ENCODE assay signal across 2 cellular contexts in genomic region chr12:132471011-132471857, GRCh38.
TF ChIP-seq lines count a peak whose summit lies in the region.

No MANE protein-coding gene starts in this region.

TF ChIP-seq in HEK293, 187 proteins besides CTCF, POLR2A, EP300 and RAD21:
- TF ChIP-seq ZBTB26 (tag by site-specific recombination; optimal IDR thresholded peaks at IDR 0.05) (no peak), ZNF830 (tag by site-specific recombination; IDR thresholded peaks at IDR 0.05; ENCODE audit: low read depth) (no peak), ZBTB17 (tag by site-specific recombination; IDR thresholded peaks at IDR 0.05) (no peak), ZNF266 (tag by site-specific recombination; IDR thresholded peaks at IDR 0.05; ENCODE audit: low read depth) (no peak), KLF17 (tag by site-specific recombination; IDR thresholded peaks at IDR 0.05) (peak; percentile 82), ZNF239 (tag by site-specific recombination; IDR thresholded peaks at IDR 0.05) (no peak), GLIS1 (tag by site-specific recombination; IDR thresholded peaks at IDR 0.05) (no peak), ZNF791 (tag by site-specific recombination; IDR thresholded peaks at IDR 0.05) (no peak), BCL11A (tag by site-specific recombination; IDR thresholded peaks at IDR 0.05; ENCODE audit: low read depth) (no peak), ZNF76 (tag by site-specific recombination; IDR thresholded peaks at IDR 0.05; ENCODE audit: borderline replicate concordance, low read depth) (no peak), ZSCAN4 (tag by site-specific recombination; IDR thresholded peaks at IDR 0.05) (peak; percentile 77; the same call in 1 of the 2 replicates), ZNF10 (tag by site-specific recombination; IDR thresholded peaks at IDR 0.05) (no peak), ZNF133 (tag by site-specific recombination; IDR thresholded peaks at IDR 0.05) (no peak), ZSCAN23 (tag by site-specific recombination; IDR thresholded peaks at IDR 0.05) (no peak), RBAK (tag by site-specific recombination; IDR thresholded peaks at IDR 0.05) (no peak), ZNF2 (tag by site-specific recombination; IDR thresholded peaks at IDR 0.05) (no peak), ZNF596 (tag by site-specific recombination; IDR thresholded peaks at IDR 0.05) (no peak), BCL11B (tag by site-specific recombination; IDR thresholded peaks at IDR 0.05; ENCODE audit: low read depth) (no peak), SETDB1 (IDR thresholded peaks at IDR 0.05; ENCODE audit: insufficient read length, low read length) (peak; percentile 79), ZBTB8A (tag by site-specific recombination; IDR thresholded peaks at IDR 0.05) (no peak), ZNF16 (tag by site-specific recombination; IDR thresholded peaks at IDR 0.05; ENCODE audit: low read depth) (no peak), ZNF214 (tag by site-specific recombination; IDR thresholded peaks at IDR 0.05; ENCODE audit: borderline replicate concordance) (no peak), ZNF184 (tag by site-specific recombination; IDR thresholded peaks at IDR 0.05) (no peak), ZNF623 (tag by site-specific recombination; IDR thresholded peaks at IDR 0.05) (no peak), KLF1 (tag by site-specific recombination; IDR thresholded peaks at IDR 0.05) (peak; percentile 75), ZBTB44 (tag by site-specific recombination; IDR thresholded peaks at IDR 0.05) (no peak), OSR2 (tag by site-specific recombination; IDR thresholded peaks at IDR 0.05) (0 out of 2 replicates have a peak, but pooled peaks have one; percentile 42), SCRT2 (tag by site-specific recombination; IDR thresholded peaks at IDR 0.05) (no peak), ZNF114 (tag by site-specific recombination; IDR thresholded peaks at IDR 0.05) (no peak), ZNF701 (tag by site-specific recombination; IDR thresholded peaks at IDR 0.05) (no peak), KLF10 (tag by site-specific recombination; IDR thresholded peaks at IDR 0.05) (no peak)

TF ChIP-seq in HepG2, 621 proteins besides CTCF, POLR2A, EP300 and RAD21 (continued from another document and continues in another):
- TF ChIP-seq ZBTB33 (CRISPR knock-in tag; IDR thresholded peaks at IDR 0.05) (no peak; the same call in none of the 2 replicates), RERE (CRISPR knock-in tag; IDR thresholded peaks at IDR 0.05; ENCODE audit: low read depth) (peak; percentile 88), CREB3 (CRISPR knock-in tag; IDR thresholded peaks at IDR 0.05) (no peak), RBAK (CRISPR knock-in tag; IDR thresholded peaks at IDR 0.05) (0 out of 2 replicates have a peak, but pooled peaks have one; percentile 51), JARID2 (CRISPR knock-in tag; IDR thresholded peaks at IDR 0.05; ENCODE audit: insufficient replicate concordance) (no peak), ZNF335 (CRISPR knock-in tag; IDR thresholded peaks at IDR 0.05) (peak; percentile 73; the same call in 1 of the 2 replicates), ZNF382 (CRISPR knock-in tag; IDR thresholded peaks at IDR 0.05; ENCODE audit: borderline replicate concordance) (no peak), ZFP62 (CRISPR knock-in tag; IDR thresholded peaks at IDR 0.05) (no peak), ZNF124 (CRISPR knock-in tag; IDR thresholded peaks at IDR 0.05) (peak; percentile 59; the same call in 1 of the 2 replicates), ZSCAN12 (CRISPR knock-in tag; IDR thresholded peaks at IDR 0.05) (no peak), ZNF644 (CRISPR knock-in tag; IDR thresholded peaks at IDR 0.05; ENCODE audit: low read depth) (0 out of 2 replicates have a peak, but pooled peaks have one; percentile 30), U2AF2 (IDR thresholded peaks at IDR 0.05; ENCODE audit: low read depth, low read length) (no peak), HDAC2 (CRISPR knock-in tag; IDR thresholded peaks at IDR 0.05) (peak; percentile 95), HINFP (CRISPR knock-in tag; IDR thresholded peaks at IDR 0.05; ENCODE audit: low read depth) (no peak), EED (CRISPR knock-in tag; IDR thresholded peaks at IDR 0.05) (no peak), ZNF142 (CRISPR knock-in tag; IDR thresholded peaks at IDR 0.05) (no peak), KDM5B (CRISPR knock-in tag; IDR thresholded peaks at IDR 0.05; ENCODE audit: borderline replicate concordance) (peak; percentile 46; the same call in 1 of the 2 replicates), MIER2 (CRISPR knock-in tag; IDR thresholded peaks at IDR 0.05) (peak; percentile 54; the same call in 1 of the 2 replicates), ZNF891 (CRISPR knock-in tag; IDR thresholded peaks at IDR 0.05) (no peak), TMF1 (CRISPR knock-in tag; IDR thresholded peaks at IDR 0.05; ENCODE audit: low read depth) (no peak), THAP9 (CRISPR knock-in tag; IDR thresholded peaks at IDR 0.05; ENCODE audit: borderline replicate concordance) (no peak)
